9 cellular contexts compared by ENCODE assay signal in genomic region chr12:105226219-105226618, GRCh38. TPM values are rescaled to one million over a fixed set of nuclear protein-coding genes. Genes with fewer than 3 reads are reported as not detected.
DNase-seq lines count a peak whose midpoint lies in the region; ATAC-seq and TF ChIP-seq lines count a peak whose summit lies in the region.
"Had no signal": no experiment of that assay in that cellular context is flagged by ENCODE, and none has a peak within 500 bp of the region (broad histone marks: within the 10 kb centered on the region; RNA-seq: fewer than 3 reads in every experiment).

No MANE protein-coding gene starts in this region.

- no peak overlapping the region for H3K4me3 Mint-ChIP-seq in activated CD8-positive, alpha-beta memory T cell treated with anti-CD3 and anti-CD28 coated beads, Interleukin-2, amount 10 ng/mL, durations not matched to agents 7 days and 5 days
- no peak overlapping the region for H3K4me3 Mint-ChIP-seq in effector memory CD8-positive, alpha-beta T cell
- peak overlapping the region in 5 of 8 donors; percentile 24 to 70 (median 39) for H3K4me3 Mint-ChIP-seq in naive B cell

- H3K27me3 Mint-ChIP-seq in activated CD8-positive, alpha-beta memory T cell treated with anti-CD3 and anti-CD28 coated beads, Interleukin-2, amount 10 ng/mL, durations not matched to agents 7 days and 5 days: no peaks in the 10 kb centered on the region
- no peaks in the 10 kb centered on the region for H3K27me3 Mint-ChIP-seq in effector memory CD8-positive, alpha-beta T cell
- H3K27me3 Mint-ChIP-seq in naive B cell: no peaks in the 10 kb centered on the region
- H3K27me3 Mint-ChIP-seq: CD8-positive, alpha-beta memory T cell had no signal

- ATAC-seq in activated CD8-positive, alpha-beta memory T cell treated with anti-CD3 and anti-CD28 coated beads, Interleukin-2, amount 10 ng/mL, durations not matched to agents 7 days and 5 days: peak; percentile 77
- peak; percentile 58 for ATAC-seq in effector memory CD8-positive, alpha-beta T cell (replicated peaks)
- ATAC-seq in naive B cell (ENCODE audit: low read depth in 2 of 2): peak; percentile 64 to 78

- no peak for TF ChIP-seq CTCF in Peyer's patch (IDR thresholded peaks at IDR 0.05)

- peak overlapping the region in 3 of 4 donors; percentile 1 to 54 (median 6) for H3K27ac ChIP-seq in Peyer's patch

- H3K36me3 Mint-ChIP-seq in activated CD8-positive, alpha-beta memory T cell treated with anti-CD3 and anti-CD28 coated beads, Interleukin-2, amount 10 ng/mL, durations not matched to agents 7 days and 5 days: peaks cover 20% of the 10 kb centered on the region
- peaks cover 29% of the 10 kb centered on the region for H3K36me3 Mint-ChIP-seq in effector memory CD8-positive, alpha-beta T cell (ENCODE audit: insufficient read depth)
- H3K36me3 Mint-ChIP-seq in naive B cell: peaks cover 33 to 37% of the 10 kb centered on the region in 2 donors

- peak; percentile 61 for DNase-seq in activated CD8-positive, alpha-beta memory T cell treated with anti-CD3 and anti-CD28 coated beads, Interleukin-2, amount 10 ng/mL, durations not matched to agents 7 days and 5 days
- DNase-seq in activated CD8-positive, alpha-beta memory T cell treated with anti-CD3 and anti-CD28 coated beads for 24 hours: no peak
- DNase-seq in Peyer's patch: peak in 2 of 3 donors; percentile 26 to 76
- no peak for DNase-seq in effector memory CD8-positive, alpha-beta T cell
- no peak for DNase-seq in naive B cell
- no peak for DNase-seq in NCI-H1105 treated with DMSO at 0.1 percent for 48 hours (lab: John Stamatoyannopoulos, UW)
- no peak for DNase-seq in NCI-H510A (lab: John Stamatoyannopoulos, UW)
- DNase-seq in stimulated activated CD4-positive, alpha-beta T cell treated with anti-CD3 and anti-CD28 coated beads, Interleukin-4, amount 100 ng/mL, for 1 hour: no peak

- peaks cover 36% of the 10 kb centered on the region for H3K4me1 Mint-ChIP-seq in activated CD8-positive, alpha-beta memory T cell treated with anti-CD3 and anti-CD28 coated beads, Interleukin-2, amount 10 ng/mL, durations not matched to agents 7 days and 5 days
- H3K4me1 Mint-ChIP-seq in effector memory CD8-positive, alpha-beta T cell (ENCODE audit: low read depth in 2 of 2): peaks cover 16 to 48% of the 10 kb centered on the region in 2 donors
- peaks cover 17 to 22% (median 21%) of the 10 kb centered on the region in 3 donors for H3K4me1 Mint-ChIP-seq in naive B cell

- H3K4me1 ChIP-seq in Peyer's patch: peaks cover 0 to 78% (median 6%) of the 10 kb centered on the region in 4 donors

- no peak for TF ChIP-seq POLR2A in Peyer's patch (IDR thresholded peaks at IDR 0.05)

- peak overlapping the region; percentile 29 for H3K27ac Mint-ChIP-seq in activated CD8-positive, alpha-beta memory T cell treated with anti-CD3 and anti-CD28 coated beads, Interleukin-2, amount 10 ng/mL, durations not matched to agents 7 days and 5 days
- H3K27ac Mint-ChIP-seq in effector memory CD8-positive, alpha-beta T cell: no peak overlapping the region
- peak overlapping the region in 2 of 6 donors; percentile 20 to 32 for H3K27ac Mint-ChIP-seq in naive B cell
- H3K27ac Mint-ChIP-seq: CD8-positive, alpha-beta memory T cell had no signal

- H3K4me3 ChIP-seq in Peyer's patch: no peak overlapping the region

- H3K9me3 ChIP-seq in Peyer's patch: no peaks in the 10 kb centered on the region

- CTCF ChIA-PET in activated CD8-positive, alpha-beta memory T cell treated with anti-CD3 and anti-CD28 coated beads, Interleukin-2, amount 10 ng/mL, durations not matched to agents 7 days and 5 days (lab: Charles Lee): interaction anchor here (1.3 kb wide), 1 partner anchor 9 kb away, joined by 6 read pairs; no protein-coding TSS in a partner anchor

- H3K36me3 ChIP-seq in Peyer's patch: peaks cover 0 to 48% (median 0%) of the 10 kb centered on the region in 3 donors

- H3K9me3 Mint-ChIP-seq in activated CD8-positive, alpha-beta memory T cell treated with anti-CD3 and anti-CD28 coated beads, Interleukin-2, amount 10 ng/mL, durations not matched to agents 7 days and 5 days (ENCODE audit: low read depth): no peaks in the 10 kb centered on the region
- no peaks in the 10 kb centered on the region for H3K9me3 Mint-ChIP-seq in effector memory CD8-positive, alpha-beta T cell
- H3K9me3 Mint-ChIP-seq in naive B cell: no peaks in the 10 kb centered on the region
- H3K9me3 Mint-ChIP-seq: CD8-positive, alpha-beta memory T cell had no signal

- H3K27me3 ChIP-seq in Peyer's patch: no peaks in the 10 kb centered on the region

RNA-seq across cellular contexts. Expression of gene APPL2, which starts 9.8 kb away (rescaled TPM):
- total RNA-seq in activated CD8-positive, alpha-beta memory T cell treated with anti-CD3 and anti-CD28 coated beads, Interleukin-2, amount 10 ng/mL, durations not matched to agents 7 days and 5 days: 10 to 100 TPM; 22.6 to 25.5 TPM
- total RNA-seq in Peyer's patch: 100 to 1,000 TPM; 169 to 203 (median 185) TPM
- 10 to 100 TPM; 13.2 to 18.0 (median 14.7) TPM for polyA plus RNA-seq in naive B cell (ENCODE audit: low read depth in 6 of 6)

Comparison
In these comparisons a context has a peak if more than half of its experiments do, and no peak if none do; other contexts are left out.
1. DNase-seq: peak in activated CD8-positive, alpha-beta memory T cell treated with anti-CD3 and anti-CD28 coated beads, Interleukin-2, amount 10 ng/mL, durations not matched to agents 7 days and 5 days (single experiment) and Peyer's patch (2 of 3); none in activated CD8-positive, alpha-beta memory T cell treated with anti-CD3 and anti-CD28 coated beads for 24 hours (single experiment), effector memory CD8-positive, alpha-beta T cell (0 of 3), naive B cell (single experiment), NCI-H1105 treated with DMSO at 0.1 percent for 48 hours (single experiment), NCI-H510A (single experiment) and stimulated activated CD4-positive, alpha-beta T cell treated with anti-CD3 and anti-CD28 coated beads, Interleukin-4, amount 100 ng/mL, for 1 hour (single experiment).
2. H3K4me3 Mint-ChIP-seq: peak in naive B cell (5 of 8); none in activated CD8-positive, alpha-beta memory T cell treated with anti-CD3 and anti-CD28 coated beads, Interleukin-2, amount 10 ng/mL, durations not matched to agents 7 days and 5 days (single experiment) and effector memory CD8-positive, alpha-beta T cell (0 of 2).
3. RNA of gene APPL2, which starts 9.8 kb away (total RNA-seq): 169 to 203 TPM in Peyer's patch; 22.6 to 25.5 TPM in activated CD8-positive, alpha-beta memory T cell treated with anti-CD3 and anti-CD28 coated beads, Interleukin-2, amount 10 ng/mL, durations not matched to agents 7 days and 5 days; every median in the first group is over 4 times any median in the second.
4. Peak in every context shown above with its lines, with median percentiles within 50 percentile points of each other: ATAC-seq.